ENCODE assay signal across 26 cellular contexts in genomic region chr15:25242166-25242879, GRCh38.
DNase-seq lines count a peak whose midpoint lies in the region; ATAC-seq, FAIRE-seq and TF ChIP-seq lines count a peak whose summit lies in the region.
"Had no signal": no experiment of that assay in that cellular context is flagged by ENCODE, and none has a peak within 500 bp of the region (broad histone marks: within the 10 kb centered on the region; RNA-seq: fewer than 3 reads in every experiment).

No MANE protein-coding gene starts in this region.

- no peaks in the 10 kb centered on the region for H3K36me3 ChIP-seq in lower lobe of right lung
- H3K36me3 ChIP-seq: MG63, neural progenitor cell had no signal

- H3K4me3 Mint-ChIP-seq in activated T-cell treated with anti-CD3 and anti-CD28 coated beads, Interleukin-2, amount 50 U/mL, for 4 hours, result no peak overlapping the region
- H3K4me3 Mint-ChIP-seq: activated CD8-positive, alpha-beta T cell treated with anti-CD3 and anti-CD28 coated beads for 36 hours; activated naive CD8-positive, alpha-beta T cell; neural progenitor cell; stimulated activated effector memory CD8-positive, alpha-beta T cell treated with anti-CD3 and anti-CD28 coated beads, Interleukin-12 subunit alpha, Interleukin-12 subunit beta, amount 100 ng/mL, for 72 hours had no signal

- no peaks in the 10 kb centered on the region for H3K36me3 Mint-ChIP-seq in activated T-cell treated with anti-CD3 and anti-CD28 coated beads, Interleukin-2, amount 50 U/mL, for 4 hours (ENCODE audit: insufficient read depth)
- H3K36me3 Mint-ChIP-seq: activated naive CD8-positive, alpha-beta T cell; neural progenitor cell; stimulated activated effector memory CD8-positive, alpha-beta T cell treated with anti-CD3 and anti-CD28 coated beads, Interleukin-12 subunit alpha, Interleukin-12 subunit beta, amount 100 ng/mL, for 72 hours had no signal

- no peak for TF ChIP-seq CTCF in dorsolateral prefrontal cortex (IDR thresholded peaks at IDR 0.05 in 54 of 56, conservative IDR thresholded peaks at IDR 0.05 in 2 of 56; ENCODE audit: low read depth in 1 of 56, partially characterized antibody in 56 of 56)
- TF ChIP-seq CTCF in lower lobe of right lung (IDR thresholded peaks at IDR 0.05), result no peak

- no peak for FAIRE-seq in frontal cortex (lab: Jason Lieb, UNC)
- FAIRE-seq: small intestine, urothelium cell line had no signal

- H3K27me3 Mint-ChIP-seq in activated T-cell treated with anti-CD3 and anti-CD28 coated beads, Interleukin-2, amount 50 U/mL, for 4 hours (ENCODE audit: low read depth), result no peaks in the 10 kb centered on the region
- H3K27me3 Mint-ChIP-seq: activated CD8-positive, alpha-beta T cell treated with anti-CD3 and anti-CD28 coated beads for 36 hours; activated naive CD8-positive, alpha-beta T cell had no signal

- H3K4me3 ChIP-seq in dorsolateral prefrontal cortex (no peak overlapping the region), lower lobe of right lung (no peak overlapping the region)
- H3K4me3 ChIP-seq: hepatocyte, MG63, neural progenitor cell had no signal

- intact Hi-C loops in dorsolateral prefrontal cortex (cut with DNase I), result no loop called here
- intact Hi-C loops in lower lobe of right lung (cut with DNase I), result no loop called here

- H3K9me3 Mint-ChIP-seq in activated T-cell treated with anti-CD3 and anti-CD28 coated beads, Interleukin-2, amount 50 U/mL, for 4 hours, result peaks cover 3% of the 10 kb centered on the region

- H3K9me3 ChIP-seq in lower lobe of right lung, result peaks cover 7% of the 10 kb centered on the region
- H3K9me3 ChIP-seq: MG63 had no signal

- H3K4me1 Mint-ChIP-seq in activated T-cell treated with anti-CD3 and anti-CD28 coated beads, Interleukin-2, amount 50 U/mL, for 4 hours (ENCODE audit: low read depth), result no peaks in the 10 kb centered on the region
- H3K4me1 Mint-ChIP-seq: neural progenitor cell; stimulated activated effector memory CD8-positive, alpha-beta T cell treated with anti-CD3 and anti-CD28 coated beads, Interleukin-12 subunit alpha, Interleukin-12 subunit beta, amount 100 ng/mL, for 72 hours had no signal

- H3K27me3 ChIP-seq in dorsolateral prefrontal cortex, result no peaks in the 10 kb centered on the region
- no peaks in the 10 kb centered on the region for H3K27me3 ChIP-seq in lower lobe of right lung (ENCODE audit: low read depth)
- H3K27me3 ChIP-seq: hepatocyte, MG63, neural progenitor cell had no signal

- H3K27ac ChIP-seq in dorsolateral prefrontal cortex (no peak overlapping the region), lower lobe of right lung (no peak overlapping the region)
- H3K27ac ChIP-seq: hepatocyte, neural progenitor cell had no signal

- no peaks in the 10 kb centered on the region for H3K4me1 ChIP-seq in lower lobe of right lung
- H3K4me1 ChIP-seq: neural progenitor cell had no signal

- peak; percentile 1 for DNase-seq in activated T-cell treated with anti-CD3 and anti-CD28 coated beads, Interleukin-2, amount 50 U/mL, for 4 hours
- no peak for DNase-seq in activated T-cell treated with anti-CD3 and anti-CD28 coated beads, Interleukin-2, amount 50 U/mL, for 48 hours
- DNase-seq in dorsolateral prefrontal cortex (peak in 6 of 10 donors; percentile 4 to 35 (median 22)), lower lobe of right lung (peak; percentile 27), frontal cortex (ENCODE audit: low spot score in 2 of 2) (no peak), KG1 (lab: John Stamatoyannopoulos, UW) (no peak), hepatic stellate cell (ENCODE audit: low spot score) (no peak)
- DNase-seq in stimulated activated CD8-positive, alpha-beta memory T cell treated with anti-CD3 and anti-CD28 coated beads, Interleukin-4, amount 100 ng/mL, for 48 hours, result peak; percentile 3
- DNase-seq: activated CD4-positive, CD25-positive, alpha-beta regulatory T cell; activated CD8-positive, alpha-beta T cell treated with anti-CD3 and anti-CD28 coated beads for 36 hours; cerebellar nuclear complex; DMS53; effector CD8-positive, alpha-beta T cell; GDM1; MG63; NCI-H1417 treated with DMSO at 0.1 percent for 48 hours; NCI-H446; OCI-M1; small intestine; substantia nigra; T-helper 9 cell had no signal

- no peak for ATAC-seq in activated T-cell treated with anti-CD3 and anti-CD28 coated beads, Interleukin-2, amount 50 U/mL, for 4 hours
- ATAC-seq in lower lobe of right lung, result no peak
- ATAC-seq: activated CD8-positive, alpha-beta T cell treated with anti-CD3 and anti-CD28 coated beads for 36 hours; stimulated activated effector memory CD8-positive, alpha-beta T cell treated with anti-CD3 and anti-CD28 coated beads, Interleukin-12 subunit alpha, Interleukin-12 subunit beta, amount 100 ng/mL, for 72 hours had no signal

Comparison
In these comparisons a context has a peak if more than half of its experiments do, and no peak if none do; other contexts are left out.
1. DNase-seq: peak in activated T-cell treated with anti-CD3 and anti-CD28 coated beads, Interleukin-2, amount 50 U/mL, for 4 hours (single experiment), dorsolateral prefrontal cortex (6 of 10), lower lobe of right lung (single experiment) and stimulated activated CD8-positive, alpha-beta memory T cell treated with anti-CD3 and anti-CD28 coated beads, Interleukin-4, amount 100 ng/mL, for 48 hours (single experiment); none in activated T-cell treated with anti-CD3 and anti-CD28 coated beads, Interleukin-2, amount 50 U/mL, for 48 hours (0 of 2), frontal cortex (0 of 2), KG1 (single experiment) and hepatic stellate cell (single experiment).